In genomic region chr18:25340762-25341161, GRCh38 we compare ENCODE assay signal across 34 cellular contexts. TPM values are rescaled to one million over a fixed set of nuclear protein-coding genes. Genes with fewer than 3 reads are reported as not detected.
"Had no signal": no experiment of that assay in that cellular context is flagged by ENCODE, and none has a peak within 500 bp of the region (broad histone marks: within the 10 kb centered on the region; RNA-seq: fewer than 3 reads in every experiment).

No MANE protein-coding gene starts in this region.

- H3K27ac ChIP-seq: adrenal gland, ascending aorta, body of pancreas, brain microvascular endothelial cell, breast epithelium, cardiac muscle cell had no signal

- DNase-seq: activated effector memory CD4-positive, alpha-beta T cell treated with anti-CD3 and anti-CD28 coated beads, Interleukin-2, amount 50 U/mL, for 16 hours; activated effector memory CD4-positive, alpha-beta T cell treated with Interleukin-2 at 50 U/mL for 16 hours; activated gamma-delta T cell; activated gamma-delta T cell treated with Interleukin-2 at 50 U/mL for 16 hours; activated naive CD4-positive, alpha-beta T cell; activated naive CD4-positive, alpha-beta T cell treated with anti-CD3 and anti-CD28 coated beads for 36 hours; activated naive CD4-positive, alpha-beta T cell treated with anti-CD3 and anti-CD28 coated beads, Interleukin-2, amount 10 ng/mL, durations not matched to agents 7 days and 5 days; activated naive CD4-positive, alpha-beta T cell treated with anti-CD3 and anti-CD28 coated beads, Interleukin-2, amount 50 U/mL, for 16 hours; activated naive CD4-positive, alpha-beta T cell treated with Interleukin-2 at 50 U/mL for 16 hours; activated naive CD8-positive, alpha-beta T cell treated with anti-CD3 and anti-CD28 coated beads for 36 hours; activated naive CD8-positive, alpha-beta T cell treated with anti-CD3 and anti-CD28 coated beads, Interleukin-2, amount 10 ng/mL, durations not matched to agents 7 days and 5 days; activated naive CD8-positive, alpha-beta T cell treated with anti-CD3 and anti-CD28 coated beads, Interleukin-2, amount 50 U/mL, for 24 hours; activated T-cell treated with anti-CD3 and anti-CD28 coated beads, Interleukin-2, amount 50 U/mL, for 24 hours; activated T-cell treated with anti-CD3 and anti-CD28 coated beads, Interleukin-2, amount 50 U/mL, for 4 hours; activated T-cell treated with anti-CD3 and anti-CD28 coated beads, Interleukin-2, amount 50 U/mL, for 48 hours; activated T-cell treated with anti-CD3 and anti-CD28 coated beads, Interleukin-2, amount 50 U/mL, for 72 hours; adrenal gland; amniotic stem cell; amygdala; anterior cingulate cortex; aorta; body of pancreas; brain microvascular endothelial cell; caudate nucleus; central memory CD4-positive, alpha-beta T cell; cerebellar nuclear complex had no signal

- H3K4me1 ChIP-seq: ascending aorta, body of pancreas, breast epithelium had no signal

- ATAC-seq: activated naive CD4-positive, alpha-beta T cell treated with anti-CD3 and anti-CD28 coated beads, Interleukin-2, amount 50 U/mL, for 72 hours; activated naive CD8-positive, alpha-beta T cell treated with anti-CD3 and anti-CD28 coated beads, Interleukin-2, amount 50 U/mL, for 24 hours; activated T-cell treated with anti-CD3 and anti-CD28 coated beads, Interleukin-2, amount 50 U/mL, for 4 hours; activated T-cell treated with anti-CD3 and anti-CD28 coated beads, Interleukin-2, amount 50 U/mL, for 72 hours; activated T-helper 17 cell treated with anti-CD3 and anti-CD28 coated beads, Interleukin-2, amount 50 U/mL, for 72 hours; body of pancreas had no signal

- H3K9me3 ChIP-seq: adrenal gland, ascending aorta, body of pancreas, breast epithelium had no signal

- H3K36me3 ChIP-seq: adrenal gland, ascending aorta, brain microvascular endothelial cell, breast epithelium, cardiac muscle cell had no signal

- FAIRE-seq: bronchial epithelial cell had no signal

- H3K4me3 ChIP-seq: adrenal gland, ascending aorta, body of pancreas, breast epithelium, cardiac muscle cell had no signal

- H3K27me3 ChIP-seq: adrenal gland, ascending aorta, body of pancreas, brain microvascular endothelial cell, breast epithelium, cardiac muscle cell had no signal

RNA-seq across cellular contexts. Expression of gene ZNF521, which starts 11.2 kb away (rescaled TPM):
- total RNA-seq: activated naive CD4-positive, alpha-beta T cell treated with anti-CD3 and anti-CD28 coated beads for 36 hours; activated naive CD4-positive, alpha-beta T cell treated with anti-CD3 and anti-CD28 coated beads, Interleukin-2, amount 50 U/mL, for 72 hours; activated naive CD8-positive, alpha-beta T cell treated with anti-CD3 and anti-CD28 coated beads for 36 hours; activated naive CD8-positive, alpha-beta T cell treated with anti-CD3 and anti-CD28 coated beads, Interleukin-2, amount 10 ng/mL, durations not matched to agents 7 days and 5 days; activated T-cell treated with anti-CD3 and anti-CD28 coated beads, Interleukin-2, amount 50 U/mL, for 72 hours; activated T-helper 1 cell treated with anti-CD3 and anti-CD28 coated beads, Interleukin-12 subunit alpha, Interleukin-12 subunit beta, Interleukin-2, Interleukin-4 antibody, amounts not matched to agents 30 ng/mL and 10 ng/mL and 1 ng/mL, durations not matched to agents 14 hours and 24 hours and 36 hours; activated T-helper 17 cell treated with anti-CD3 and anti-CD28 coated beads, Interleukin-2, amount 50 U/mL, for 72 hours; activated T-helper 2 cell treated with anti-CD3 and anti-CD28 coated beads, Interferon-gamma antibody, Interleukin-2, Interleukin-4, amounts not matched to agents 10 μg/mL and 5 μg/mL and 100 μg/mL, durations not matched to agents 14 hours and 24 hours and 36 hours had no signal
